Comparison of ENCODE assay signal across 8 cellular contexts in genomic region chr12:62933871-62934798, GRCh38. TPM values are rescaled to one million over a fixed set of nuclear protein-coding genes. Genes with fewer than 3 reads are reported as not detected.
A peak's percentile ranks its signal among the peaks of the same experiment; 100 is the strongest.
DNase-seq lines count a peak whose midpoint lies in the region; ATAC-seq, FAIRE-seq and TF ChIP-seq lines count a peak whose summit lies in the region.

No MANE protein-coding gene starts in this region.

- peak; percentile 40 for ATAC-seq in HG02852 (IDR thresholded peaks at IDR 0.05; ENCODE audit: unreplicated experiment)

- no peak for FAIRE-seq in GM12891 (lab: Jason Lieb, UNC)

- H3K4me3 ChIP-seq in AG10803 (ENCODE audit: low read length): peak overlapping the region; percentile 63

- TF ChIP-seq CTCF in AG10803 (conservative IDR thresholded peaks at IDR 0.05; ENCODE audit: low read length): no peak

- TF ChIP-seq POLR2A in GM12891 (IDR thresholded peaks at IDR 0.05; ENCODE audit: low read depth, low read length): no peak

- DNase-seq in AG10803 (ENCODE audit: low read depth): peak; percentile 23
- DNase-seq in GM12891 (ENCODE audit: insufficient read length, low spot score): peak; percentile 39
- DNase-seq in NCI-H345 treated with DMSO at 0.1 percent for 48 hours (lab: John Stamatoyannopoulos, UW; ENCODE audit: unreplicated experiment): peak; percentile 37
- DNase-seq in anterior cingulate cortex (lab: John Stamatoyannopoulos, UW): peak in 49 of 58 donors; percentile 16 to 77 (median 57)
- peak; percentile 47 to 75 for DNase-seq in hippocampal formation (lab: John Stamatoyannopoulos, UW)
- DNase-seq in retina: peak; percentile 87
- no peak for DNase-seq in NCI-H2196 treated with DMSO at 0.1 percent for 48 hours (lab: John Stamatoyannopoulos, UW; ENCODE audit: unreplicated experiment)

TF ChIP-seq in GM12891, 5 proteins besides CTCF, POLR2A, EP300 and RAD21:
- TF ChIP-seq TAF1 (IDR thresholded peaks at IDR 0.05; ENCODE audit: low read depth, low read length): no peak
- no peak for TF ChIP-seq SPI1 (IDR thresholded peaks at IDR 0.05; ENCODE audit: low read depth, low read length)
- TF ChIP-seq POLR2AphosphoS5 (IDR thresholded peaks at IDR 0.05; ENCODE audit: low read depth, low read length): no peak
- no peak for TF ChIP-seq PAX5 (IDR thresholded peaks at IDR 0.05; ENCODE audit: insufficient read depth, low read length, severe bottlenecking)
- TF ChIP-seq POU2F2 (IDR thresholded peaks at IDR 0.05; ENCODE audit: low read depth, low read length): no peak

RNA-seq across cellular contexts. Expression of gene PPM1H, which starts 0.8 kb away (rescaled TPM):
- polyA plus RNA-seq in GM12891 (2012; ENCODE audit: low read depth, missing spikeins): 0.72 TPM
